In the genomic region with DNA sequence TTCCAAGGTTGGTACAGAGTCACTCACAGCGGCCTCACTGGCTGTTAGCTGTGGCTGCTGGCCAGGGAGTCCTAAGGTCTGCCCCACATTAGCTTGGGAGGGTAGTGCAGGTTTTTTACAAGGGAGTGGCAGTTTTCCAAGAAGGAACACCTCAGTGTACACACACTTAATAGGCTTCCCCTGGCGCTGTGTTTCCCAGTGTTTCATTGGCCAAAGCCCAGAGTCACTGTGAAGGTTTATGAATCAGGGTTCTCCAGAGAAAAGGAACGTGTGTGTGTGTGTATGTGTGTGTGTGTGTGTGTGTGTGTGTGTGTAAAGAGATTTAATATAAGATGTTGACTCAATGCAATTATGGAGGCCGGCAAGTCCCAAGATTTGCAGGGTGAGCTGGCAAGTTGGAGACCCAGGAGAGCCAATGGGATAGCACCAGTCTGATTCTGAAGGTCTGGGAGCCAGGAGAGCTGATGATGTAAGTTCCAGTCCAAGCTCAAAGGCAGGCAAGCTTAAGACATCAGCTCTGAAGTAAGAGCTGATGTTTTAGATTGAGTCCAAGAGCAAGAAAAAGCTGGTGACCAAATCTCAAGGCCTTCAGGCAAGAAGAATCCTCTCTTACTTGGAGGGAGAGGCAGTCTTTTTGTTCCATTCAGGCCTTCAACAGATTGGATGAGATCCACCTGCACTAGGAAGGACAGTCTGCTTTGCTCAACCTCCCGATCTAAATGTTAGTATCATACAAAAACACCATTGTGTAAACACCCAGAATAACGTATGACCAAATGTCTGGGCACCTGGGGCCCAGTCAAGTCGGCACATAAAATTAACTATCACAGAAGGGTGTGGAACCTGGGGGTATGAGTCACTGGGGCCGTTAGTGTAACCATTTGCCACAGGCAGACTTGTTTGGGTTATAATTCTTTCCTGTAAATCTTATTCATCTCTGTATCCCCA, we compare ENCODE assay signal across 1 cellular context.
TF ChIP-seq lines count a peak whose summit lies in the region.

No MANE protein-coding gene starts in this region.

TF ChIP-seq in IMR-90, 13 proteins besides CTCF, POLR2A, EP300 and RAD21 (continued from another document):
- TF ChIP-seq MXI1 (IDR thresholded peaks at IDR 0.05; ENCODE audit: borderline replicate concordance, low read depth, low read length) (no peak), MAZ (IDR thresholded peaks at IDR 0.05; ENCODE audit: borderline replicate concordance, low read depth, low read length) (no peak), BHLHE40 (IDR thresholded peaks at IDR 0.05; ENCODE audit: low read depth, low read length) (no peak), NFE2L2 (IDR thresholded peaks at IDR 0.05; ENCODE audit: low read depth, low read length) (no peak)
